In genomic region chr11:131353761-131354160, GRCh38 we compare ENCODE assay signal across 1 cellular context.
TF ChIP-seq lines count a peak whose summit lies in the region.

No MANE protein-coding gene starts in this region.

TF ChIP-seq in H1, 55 proteins besides CTCF, POLR2A, EP300 and RAD21:
- TF ChIP-seq CBX8 (IDR thresholded peaks at IDR 0.05; ENCODE audit: borderline replicate concordance, low read depth, low read length) = no peak
- no peak for TF ChIP-seq EGR1 (IDR thresholded peaks at IDR 0.05; ENCODE audit: borderline replicate concordance, low read depth, low read length)
- no peak for TF ChIP-seq TCF12 (IDR thresholded peaks at IDR 0.05; ENCODE audit: low read depth, low read length)
- no peak for TF ChIP-seq GTF2F1 (IDR thresholded peaks at IDR 0.05; ENCODE audit: borderline replicate concordance, low read depth, low read length)
- no peak for TF ChIP-seq HDAC6 (IDR thresholded peaks at IDR 0.05; ENCODE audit: low read depth, low read length)
- no peak for TF ChIP-seq RXRA (IDR thresholded peaks at IDR 0.05; ENCODE audit: insufficient read depth, low read depth, low read length)
- TF ChIP-seq RFX5 (IDR thresholded peaks at IDR 0.05; ENCODE audit: borderline replicate concordance, low read depth, low read length) = no peak
- TF ChIP-seq NANOG (IDR thresholded peaks at IDR 0.05; ENCODE audit: insufficient read depth, low read depth, low read length, poor library complexity, severe bottlenecking) = no peak
- TF ChIP-seq RNF2 (IDR thresholded peaks at IDR 0.05; ENCODE audit: borderline replicate concordance, low read depth, low read length, missing control alignments, poor library complexity, severe bottlenecking) = no peak
- TF ChIP-seq SP2 (IDR thresholded peaks at IDR 0.05; ENCODE audit: low read length) = no peak
- TF ChIP-seq JUND (IDR thresholded peaks at IDR 0.05; ENCODE audit: low read length) = no peak
- no peak for TF ChIP-seq POU5F1 (IDR thresholded peaks at IDR 0.05; ENCODE audit: low read depth, low read length)
- TF ChIP-seq ASH2L (IDR thresholded peaks at IDR 0.05; ENCODE audit: low read length) = no peak
- TF ChIP-seq CHD7 (IDR thresholded peaks at IDR 0.05; ENCODE audit: insufficient replicate concordance, low read length) = no peak
- no peak for TF ChIP-seq SIRT6 (IDR thresholded peaks at IDR 0.05; ENCODE audit: low read length)
- TF ChIP-seq POLR2AphosphoS5 (IDR thresholded peaks at IDR 0.05; ENCODE audit: low read depth, low read length) = no peak
- TF ChIP-seq CREB1 (IDR thresholded peaks at IDR 0.05) = no peak
TF ChIP-seq in H1: peak in this region for 0.
